Comparison of ENCODE assay signal across 1 cellular context in the genomic region with DNA sequence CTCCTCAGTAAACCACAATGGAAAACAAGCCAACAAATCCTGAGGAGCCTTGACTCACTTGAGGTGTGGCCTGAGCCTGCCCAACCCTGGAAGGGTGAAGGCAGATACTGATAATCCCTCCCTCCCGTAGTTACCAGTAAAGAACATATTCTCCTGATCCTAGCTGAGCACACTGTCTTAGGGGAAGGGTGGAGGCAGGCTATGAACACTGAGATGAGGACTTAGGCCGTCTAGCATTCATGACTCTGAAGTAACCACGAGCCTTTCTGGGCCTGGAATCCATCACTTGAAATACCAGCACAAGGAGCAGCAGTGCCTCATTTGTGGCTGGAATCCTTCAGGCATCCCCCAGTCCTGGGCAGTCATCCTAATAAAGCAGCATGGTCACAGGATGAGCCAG.
TF ChIP-seq lines count a peak whose summit lies in the region.

No MANE protein-coding gene starts in this region.

TF ChIP-seq in SK-N-SH treated with all-trans-retinoic acid at 6 μM for 48 hours, 23 proteins besides CTCF, POLR2A, EP300 and RAD21:
- TF ChIP-seq, protein P1, sequence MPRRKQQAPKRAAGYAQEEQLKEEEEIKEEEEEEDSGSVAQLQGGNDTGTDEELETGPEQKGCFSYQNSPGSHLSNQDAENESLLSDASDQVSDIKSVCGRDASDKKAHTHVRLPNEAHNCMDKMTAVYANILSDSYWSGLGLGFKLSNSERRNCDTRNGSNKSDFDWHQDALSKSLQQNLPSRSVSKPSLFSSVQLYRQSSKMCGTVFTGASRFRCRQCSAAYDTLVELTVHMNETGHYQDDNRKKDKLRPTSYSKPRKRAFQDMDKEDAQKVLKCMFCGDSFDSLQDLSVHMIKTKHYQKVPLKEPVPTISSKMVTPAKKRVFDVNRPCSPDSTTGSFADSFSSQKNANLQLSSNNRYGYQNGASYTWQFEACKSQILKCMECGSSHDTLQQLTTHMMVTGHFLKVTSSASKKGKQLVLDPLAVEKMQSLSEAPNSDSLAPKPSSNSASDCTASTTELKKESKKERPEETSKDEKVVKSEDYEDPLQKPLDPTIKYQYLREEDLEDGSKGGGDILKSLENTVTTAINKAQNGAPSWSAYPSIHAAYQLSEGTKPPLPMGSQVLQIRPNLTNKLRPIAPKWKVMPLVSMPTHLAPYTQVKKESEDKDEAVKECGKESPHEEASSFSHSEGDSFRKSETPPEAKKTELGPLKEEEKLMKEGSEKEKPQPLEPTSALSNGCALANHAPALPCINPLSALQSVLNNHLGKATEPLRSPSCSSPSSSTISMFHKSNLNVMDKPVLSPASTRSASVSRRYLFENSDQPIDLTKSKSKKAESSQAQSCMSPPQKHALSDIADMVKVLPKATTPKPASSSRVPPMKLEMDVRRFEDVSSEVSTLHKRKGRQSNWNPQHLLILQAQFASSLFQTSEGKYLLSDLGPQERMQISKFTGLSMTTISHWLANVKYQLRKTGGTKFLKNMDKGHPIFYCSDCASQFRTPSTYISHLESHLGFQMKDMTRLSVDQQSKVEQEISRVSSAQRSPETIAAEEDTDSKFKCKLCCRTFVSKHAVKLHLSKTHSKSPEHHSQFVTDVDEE (CRISPR knock-in tag; IDR thresholded peaks at IDR 0.05) = no peak
- TF ChIP-seq ZFP30 (CRISPR knock-in tag; IDR thresholded peaks at IDR 0.05) (no peak), ZNF70 (CRISPR knock-in tag; IDR thresholded peaks at IDR 0.05) (no peak), OSR1 (CRISPR knock-in tag; IDR thresholded peaks at IDR 0.05) (no peak), ISL1 (CRISPR knock-in tag; IDR thresholded peaks at IDR 0.05) (no peak), ARNTL (CRISPR knock-in tag; IDR thresholded peaks at IDR 0.05; ENCODE audit: borderline replicate concordance, low read depth) (no peak), ZC3H10 (CRISPR knock-in tag; IDR thresholded peaks at IDR 0.05) (no peak), PPARA (CRISPR knock-in tag; IDR thresholded peaks at IDR 0.05; ENCODE audit: borderline replicate concordance) (no peak), GLIS3 (CRISPR knock-in tag; IDR thresholded peaks at IDR 0.05) (no peak), TOX (CRISPR knock-in tag; IDR thresholded peaks at IDR 0.05; ENCODE audit: borderline replicate concordance) (no peak)
- TF ChIP-seq, protein P2, sequence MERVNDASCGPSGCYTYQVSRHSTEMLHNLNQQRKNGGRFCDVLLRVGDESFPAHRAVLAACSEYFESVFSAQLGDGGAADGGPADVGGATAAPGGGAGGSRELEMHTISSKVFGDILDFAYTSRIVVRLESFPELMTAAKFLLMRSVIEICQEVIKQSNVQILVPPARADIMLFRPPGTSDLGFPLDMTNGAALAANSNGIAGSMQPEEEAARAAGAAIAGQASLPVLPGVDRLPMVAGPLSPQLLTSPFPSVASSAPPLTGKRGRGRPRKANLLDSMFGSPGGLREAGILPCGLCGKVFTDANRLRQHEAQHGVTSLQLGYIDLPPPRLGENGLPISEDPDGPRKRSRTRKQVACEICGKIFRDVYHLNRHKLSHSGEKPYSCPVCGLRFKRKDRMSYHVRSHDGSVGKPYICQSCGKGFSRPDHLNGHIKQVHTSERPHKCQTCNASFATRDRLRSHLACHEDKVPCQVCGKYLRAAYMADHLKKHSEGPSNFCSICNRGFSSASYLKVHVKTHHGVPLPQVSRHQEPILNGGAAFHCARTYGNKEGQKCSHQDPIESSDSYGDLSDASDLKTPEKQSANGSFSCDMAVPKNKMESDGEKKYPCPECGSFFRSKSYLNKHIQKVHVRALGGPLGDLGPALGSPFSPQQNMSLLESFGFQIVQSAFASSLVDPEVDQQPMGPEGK (CRISPR knock-in tag; IDR thresholded peaks at IDR 0.05; ENCODE audit: borderline replicate concordance) = no peak
- TF ChIP-seq, protein P3, sequence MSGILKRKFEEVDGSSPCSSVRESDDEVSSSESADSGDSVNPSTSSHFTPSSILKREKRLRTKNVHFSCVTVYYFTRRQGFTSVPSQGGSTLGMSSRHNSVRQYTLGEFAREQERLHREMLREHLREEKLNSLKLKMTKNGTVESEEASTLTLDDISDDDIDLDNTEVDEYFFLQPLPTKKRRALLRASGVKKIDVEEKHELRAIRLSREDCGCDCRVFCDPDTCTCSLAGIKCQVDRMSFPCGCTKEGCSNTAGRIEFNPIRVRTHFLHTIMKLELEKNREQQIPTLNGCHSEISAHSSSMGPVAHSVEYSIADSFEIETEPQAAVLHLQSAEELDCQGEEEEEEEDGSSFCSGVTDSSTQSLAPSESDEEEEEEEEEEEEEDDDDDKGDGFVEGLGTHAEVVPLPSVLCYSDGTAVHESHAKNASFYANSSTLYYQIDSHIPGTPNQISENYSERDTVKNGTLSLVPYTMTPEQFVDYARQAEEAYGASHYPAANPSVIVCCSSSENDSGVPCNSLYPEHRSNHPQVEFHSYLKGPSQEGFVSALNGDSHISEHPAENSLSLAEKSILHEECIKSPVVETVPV (CRISPR knock-in tag; IDR thresholded peaks at IDR 0.05) = no peak
- TF ChIP-seq, protein P4, sequence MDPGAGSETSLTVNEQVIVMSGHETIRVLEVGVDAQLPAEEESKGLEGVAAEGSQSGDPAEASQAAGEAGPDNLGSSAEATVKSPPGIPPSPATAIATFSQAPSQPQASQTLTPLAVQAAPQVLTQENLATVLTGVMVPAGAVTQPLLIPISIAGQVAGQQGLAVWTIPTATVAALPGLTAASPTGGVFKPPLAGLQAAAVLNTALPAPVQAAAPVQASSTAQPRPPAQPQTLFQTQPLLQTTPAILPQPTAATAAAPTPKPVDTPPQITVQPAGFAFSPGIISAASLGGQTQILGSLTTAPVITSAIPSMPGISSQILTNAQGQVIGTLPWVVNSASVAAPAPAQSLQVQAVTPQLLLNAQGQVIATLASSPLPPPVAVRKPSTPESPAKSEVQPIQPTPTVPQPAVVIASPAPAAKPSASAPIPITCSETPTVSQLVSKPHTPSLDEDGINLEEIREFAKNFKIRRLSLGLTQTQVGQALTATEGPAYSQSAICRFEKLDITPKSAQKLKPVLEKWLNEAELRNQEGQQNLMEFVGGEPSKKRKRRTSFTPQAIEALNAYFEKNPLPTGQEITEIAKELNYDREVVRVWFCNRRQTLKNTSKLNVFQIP (CRISPR knock-in tag; IDR thresholded peaks at IDR 0.05; ENCODE audit: borderline replicate concordance, low read depth) = no peak
